Comparison of ENCODE assay signal across 8 cellular contexts in the genomic region with DNA sequence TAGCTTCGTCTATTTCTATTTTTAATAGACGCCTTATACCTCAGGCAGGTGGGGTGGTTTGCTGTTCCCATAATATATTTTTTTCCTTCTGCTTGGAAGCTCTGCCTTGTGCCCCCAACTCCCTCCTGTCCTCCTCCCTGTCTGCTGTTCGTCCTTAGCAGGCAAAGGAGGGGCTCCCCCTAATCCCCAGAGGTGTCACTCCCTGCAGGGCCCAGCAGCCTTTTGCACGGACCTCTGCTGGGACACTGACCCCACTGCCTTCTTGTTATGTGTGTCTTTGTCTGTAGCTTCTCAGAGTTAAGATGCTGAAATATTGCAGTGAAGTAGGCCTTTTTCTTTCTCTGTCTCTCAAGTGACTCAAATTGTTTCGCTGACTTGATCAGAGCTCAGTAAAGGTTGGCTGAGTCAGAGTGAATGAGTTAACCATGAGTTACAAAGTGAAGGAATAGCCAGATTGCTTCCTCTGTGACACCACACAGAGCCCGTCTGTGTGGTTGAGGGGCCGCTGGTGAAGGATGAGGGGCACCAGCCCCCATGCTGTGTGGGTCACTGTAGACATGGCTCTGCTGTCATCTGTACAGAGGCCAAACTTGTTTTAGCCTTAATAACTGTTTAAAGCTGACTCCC. TPM values are rescaled to one million over a fixed set of nuclear protein-coding genes. Genes with fewer than 3 reads are reported as not detected.
DNase-seq lines count a peak whose midpoint lies in the region; ATAC-seq, FAIRE-seq and TF ChIP-seq lines count a peak whose summit lies in the region.

No MANE protein-coding gene starts in this region.

- no peak overlapping the region for H3K27ac ChIP-seq in RWPE1
- H3K27ac ChIP-seq in kidney (ENCODE audit: low read depth in 2 of 2, low read length in 2 of 2): no peak overlapping the region

- DNase-seq in GM06990 (ENCODE audit: extremely low read depth, insufficient read length) (peak; percentile 55), RWPE1 (ENCODE audit: low spot score) (peak; percentile 44), mesothelial cell of epicardium (ENCODE audit: low spot score in 2 of 2, unreplicated experiment in 2 of 2) (no peak), NCI-H748 (lab: John Stamatoyannopoulos, UW; ENCODE audit: unreplicated experiment) (no peak), GDM1 (lab: John Stamatoyannopoulos, UW) (no peak), HEK293T (ENCODE audit: extremely low spot score) (no peak), kidney (no peak)

- peak; percentile 67 for ATAC-seq in GM21825 (IDR thresholded peaks at IDR 0.05; ENCODE audit: unreplicated experiment)

- H3K4me3 ChIP-seq in GM06990 (replicated peaks; ENCODE audit: low read depth, low read length) (no peak overlapping the region), kidney (ENCODE audit: low read length in 2 of 2) (no peak overlapping the region)

- H3K4me1 Mint-ChIP-seq in mesothelial cell of epicardium: peaks cover 20% of the 10 kb centered on the region

- no peak overlapping the region for H3K9ac ChIP-seq in kidney (ENCODE audit: low read length in 2 of 2)

- no peaks in the 10 kb centered on the region for H3K36me3 ChIP-seq in GM06990 (ENCODE audit: control insufficient read depth, insufficient read depth, low read length)
- H3K36me3 ChIP-seq in kidney (ENCODE audit: control insufficient read depth in 1 of 2, insufficient read depth in 2 of 2, low read length in 2 of 2): no peaks in the 10 kb centered on the region

- no peak for TF ChIP-seq CTCF in GM06990 (IDR thresholded peaks at IDR 0.05; ENCODE audit: insufficient read depth, low read length, poor library complexity, severe bottlenecking)
- no peak for TF ChIP-seq CTCF in RWPE1 (conservative IDR thresholded peaks at IDR 0.05; ENCODE audit: low read depth)
- TF ChIP-seq CTCF in mesothelial cell of epicardium (IDR thresholded peaks at IDR 0.05; ENCODE audit: unreplicated experiment): no peak
- no peak for TF ChIP-seq CTCF in kidney (IDR thresholded peaks at IDR 0.05; ENCODE audit: borderline replicate concordance, extremely low read depth, insufficient read depth)

- H3K9me3 ChIP-seq in kidney (ENCODE audit: control insufficient read depth in 1 of 2, low read length in 2 of 2): no peaks in the 10 kb centered on the region

- no peak for FAIRE-seq in kidney (lab: Jason Lieb, UNC)

- no peaks in the 10 kb centered on the region for H3K27me3 Mint-ChIP-seq in mesothelial cell of epicardium (ENCODE audit: low read depth)

- H3K27ac Mint-ChIP-seq in mesothelial cell of epicardium: peak overlapping the region; percentile 70

- POLR2A ChIA-PET in RWPE1 (lab: Yijun Ruan, JAX; ENCODE audit: low non-redundant PET) (no interaction called here), HEK293T (lab: Yijun Ruan, JAX) (no interaction called here)

- intact Hi-C loops in kidney (cut with DNase I): no loop called here

- H3K4me3 Mint-ChIP-seq in mesothelial cell of epicardium: no peak overlapping the region

- H3K9me3 Mint-ChIP-seq in mesothelial cell of epicardium: no peaks in the 10 kb centered on the region

- no peaks in the 10 kb centered on the region for H3K27me3 ChIP-seq in GM06990 (replicated peaks; ENCODE audit: control insufficient read depth, insufficient read depth, low read length)

- H3K4me1 ChIP-seq in kidney (ENCODE audit: control insufficient read depth in 1 of 2, insufficient read depth in 1 of 2, low read depth in 1 of 2, low read length in 2 of 2): peaks cover 0 to 3% of the 10 kb centered on the region in 2 donors

- CTCF ChIA-PET in RWPE1 (lab: Yijun Ruan, JAX): interaction anchor here (0.7 kb wide), 1 partner anchor 11 kb away, joined by 3 read pairs; no protein-coding TSS in a partner anchor
- CTCF ChIA-PET in HEK293T (lab: Yijun Ruan, JAX): interaction anchor here (1.1 kb wide), 1 partner anchor 14 kb away, joined by 4 read pairs; no protein-coding TSS in a partner anchor

- H3K36me3 Mint-ChIP-seq in mesothelial cell of epicardium: no peaks in the 10 kb centered on the region

TF ChIP-seq in HEK293T, 16 proteins besides CTCF, POLR2A, EP300 and RAD21:
- TF ChIP-seq ZNF384 (IDR thresholded peaks at IDR 0.05) (no peak), FOXK2 (IDR thresholded peaks at IDR 0.05) (no peak), FOXA1 (IDR thresholded peaks at IDR 0.05) (no peak), ARNT (IDR thresholded peaks at IDR 0.05) (no peak), LEF1 (IDR thresholded peaks at IDR 0.05; ENCODE audit: borderline replicate concordance) (no peak), HDGF (IDR thresholded peaks at IDR 0.05; ENCODE audit: borderline replicate concordance) (no peak), L3MBTL2 (conservative IDR thresholded peaks at IDR 0.05) (no peak)
- TF ChIP-seq, protein P1, sequence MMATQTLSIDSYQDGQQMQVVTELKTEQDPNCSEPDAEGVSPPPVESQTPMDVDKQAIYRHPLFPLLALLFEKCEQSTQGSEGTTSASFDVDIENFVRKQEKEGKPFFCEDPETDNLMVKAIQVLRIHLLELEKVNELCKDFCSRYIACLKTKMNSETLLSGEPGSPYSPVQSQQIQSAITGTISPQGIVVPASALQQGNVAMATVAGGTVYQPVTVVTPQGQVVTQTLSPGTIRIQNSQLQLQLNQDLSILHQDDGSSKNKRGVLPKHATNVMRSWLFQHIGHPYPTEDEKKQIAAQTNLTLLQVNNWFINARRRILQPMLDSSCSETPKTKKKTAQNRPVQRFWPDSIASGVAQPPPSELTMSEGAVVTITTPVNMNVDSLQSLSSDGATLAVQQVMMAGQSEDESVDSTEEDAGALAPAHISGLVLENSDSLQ (IDR thresholded peaks at IDR 0.05): no peak

RNA-seq across cellular contexts. Expression of a gene that starts 47.7 kb away (rescaled TPM):
- total RNA-seq in mesothelial cell of epicardium (18.1 to 18.5 TPM (median 18.4 TPM) in 3 replicates), kidney (27.3 TPM)
- 11.1 TPM for polyA plus RNA-seq in kidney (ENCODE audit: insufficient read depth, low read depth, low replicate concordance)

Comparison
In these comparisons a context has a peak if more than half of its experiments do, and no peak if none do; other contexts are left out.
1. DNase-seq: peak in GM06990 (single experiment) and RWPE1 (single experiment); none in mesothelial cell of epicardium (0 of 2), NCI-H748 (single experiment), GDM1 (single experiment), HEK293T (single experiment) and kidney (single experiment).